In the genomic region with DNA sequence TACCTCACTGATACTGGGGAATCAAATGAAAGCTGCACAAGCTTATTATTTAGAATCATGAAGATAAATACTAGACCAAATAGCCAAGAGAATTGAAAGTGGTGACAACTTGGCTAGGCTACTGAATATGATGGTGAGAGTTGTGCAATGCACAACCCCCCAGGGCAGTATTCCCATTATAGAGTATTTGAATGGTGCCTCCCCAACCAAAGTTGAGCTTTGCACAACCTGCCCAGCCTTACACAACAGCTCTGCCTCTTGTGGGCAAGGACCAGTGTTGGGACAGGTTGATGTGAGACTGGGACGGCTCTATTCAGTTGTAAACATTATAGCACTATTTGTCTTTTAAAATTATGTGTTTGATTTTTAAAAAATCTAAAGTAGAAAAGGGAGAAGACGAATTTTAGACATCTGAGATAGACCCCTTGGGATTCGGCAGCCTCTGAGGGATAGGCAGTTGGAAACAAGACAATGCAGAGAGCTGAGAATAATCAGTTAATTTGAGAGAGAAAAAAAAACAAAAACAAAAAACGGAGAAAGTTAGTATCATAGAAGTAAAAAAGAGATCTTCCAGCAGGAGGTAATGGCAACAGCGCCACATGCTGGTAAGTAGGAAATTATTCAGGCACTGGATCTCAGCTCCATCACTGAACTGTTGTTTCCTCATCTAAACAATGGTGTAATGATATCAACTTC, we compare ENCODE assay signal across 9 cellular contexts.
DNase-seq lines count a peak whose midpoint lies in the region; ATAC-seq and TF ChIP-seq lines count a peak whose summit lies in the region.
"Had no signal": no experiment of that assay in that cellular context is flagged by ENCODE, and none has a peak within 500 bp of the region (broad histone marks: within the 10 kb centered on the region; RNA-seq: fewer than 3 reads in every experiment).

No MANE protein-coding gene starts in this region.

- no peak overlapping the region for H3K4me3 ChIP-seq in Caco-2 (ENCODE audit: low read depth, low read length)
- H3K4me3 ChIP-seq: SK-N-MC had no signal

- intact Hi-C loops in Caco-2 (cut with micrococcal nuclease; ENCODE audit: unreplicated experiment) = loop anchor here (1.0 kb wide), 2 partner anchors 135 to 146 kb away; no protein-coding TSS in a partner anchor

- CTCF ChIA-PET in Caco-2 (lab: Charles Lee) = interaction anchor here (0.6 to 1.8 kb wide), 6 partner anchors 15 to 342 kb away, joined by 3 to 6 read pairs (median 4); no protein-coding TSS in a partner anchor

- H3K27me3 ChIP-seq in Caco-2 (replicated peaks; ENCODE audit: control insufficient read depth, insufficient read depth, low read length) = no peaks in the 10 kb centered on the region

- no peaks in the 10 kb centered on the region for H3K9me3 ChIP-seq in Caco-2

- H3K9me3 Mint-ChIP-seq in Caco-2 (ENCODE audit: unreplicated experiment) (no peaks in the 10 kb centered on the region), progenitor cell of endocrine pancreas (ENCODE audit: low read depth) (no peaks in the 10 kb centered on the region)

- H3K27ac Mint-ChIP-seq in Caco-2 (ENCODE audit: unreplicated experiment) = no peak overlapping the region
- no peak overlapping the region for H3K27ac Mint-ChIP-seq in progenitor cell of endocrine pancreas

- H3K4me3 Mint-ChIP-seq in Caco-2 (ENCODE audit: unreplicated experiment) (no peak overlapping the region), progenitor cell of endocrine pancreas (ENCODE audit: low read depth) (no peak overlapping the region)

- ATAC-seq in HG02798 (IDR thresholded peaks at IDR 0.05; ENCODE audit: poor library complexity, unreplicated experiment) = peak; percentile 46
- no peak for ATAC-seq in HG02938 (IDR thresholded peaks at IDR 0.05; ENCODE audit: unreplicated experiment)

- BruUV-seq in Caco-2 (replicated peaks; lab: Mats Ljungman, UMichigan) = no TSS peak

- no peaks in the 10 kb centered on the region for H3K4me1 ChIP-seq in Caco-2

- no peaks in the 10 kb centered on the region for H3K36me3 ChIP-seq in Caco-2 (ENCODE audit: control insufficient read depth, insufficient read depth, low read length)

- POLR2A ChIA-PET in Caco-2 (lab: Charles Lee) = no interaction called here

- peak; percentile 54 to 59 for TF ChIP-seq CTCF in Caco-2 (IDR thresholded peaks at IDR 0.05; ENCODE audit: insufficient read depth in 1 of 2, low read depth in 1 of 2, low read length in 1 of 2, severe bottlenecking in 1 of 2, unreplicated experiment in 1 of 2)
- peak; percentile 90 for TF ChIP-seq CTCF in progenitor cell of endocrine pancreas (IDR thresholded peaks at IDR 0.05; ENCODE audit: unreplicated experiment)

- DNase-seq in Caco-2 = no peak
- DNase-seq in NOMO-1 (lab: John Stamatoyannopoulos, UW; ENCODE audit: unreplicated experiment in 2 of 2) = peak; percentile 60 to 87
- DNase-seq in activated T-cell treated with anti-CD3 and anti-CD28 coated beads, Interleukin-2, amount 50 U/mL, for 48 hours = peak; percentile 39 to 46
- peak; percentile 37 for DNase-seq in foreskin melanocyte
- DNase-seq in progenitor cell of endocrine pancreas (ENCODE audit: low spot score, unreplicated experiment) = no peak
- DNase-seq in UCSD-AML1 (lab: John Stamatoyannopoulos, UW; ENCODE audit: unreplicated experiment) = no peak

- H3K4me1 Mint-ChIP-seq in Caco-2 (ENCODE audit: low read depth, unreplicated experiment) (no peaks in the 10 kb centered on the region), progenitor cell of endocrine pancreas (ENCODE audit: low read depth) (no peaks in the 10 kb centered on the region)

- H3K27me3 Mint-ChIP-seq in Caco-2 (ENCODE audit: insufficient read depth, unreplicated experiment) (peaks cover 12% of the 10 kb centered on the region), progenitor cell of endocrine pancreas (peaks cover 69% of the 10 kb centered on the region)

- H3K36me3 Mint-ChIP-seq in Caco-2 (ENCODE audit: insufficient read depth, unreplicated experiment) (no peaks in the 10 kb centered on the region), progenitor cell of endocrine pancreas (ENCODE audit: insufficient read depth) (no peaks in the 10 kb centered on the region)

Comparison
In these comparisons a context has a peak if more than half of its experiments do, and no peak if none do; other contexts are left out.
1. DNase-seq: peak in NOMO-1 (2 of 2), activated T-cell treated with anti-CD3 and anti-CD28 coated beads, Interleukin-2, amount 50 U/mL, for 48 hours (2 of 2) and foreskin melanocyte (single experiment); none in Caco-2 (0 of 2), progenitor cell of endocrine pancreas (single experiment) and UCSD-AML1 (single experiment).